ENCODE assay signal across 14 cellular contexts in the genomic region with DNA sequence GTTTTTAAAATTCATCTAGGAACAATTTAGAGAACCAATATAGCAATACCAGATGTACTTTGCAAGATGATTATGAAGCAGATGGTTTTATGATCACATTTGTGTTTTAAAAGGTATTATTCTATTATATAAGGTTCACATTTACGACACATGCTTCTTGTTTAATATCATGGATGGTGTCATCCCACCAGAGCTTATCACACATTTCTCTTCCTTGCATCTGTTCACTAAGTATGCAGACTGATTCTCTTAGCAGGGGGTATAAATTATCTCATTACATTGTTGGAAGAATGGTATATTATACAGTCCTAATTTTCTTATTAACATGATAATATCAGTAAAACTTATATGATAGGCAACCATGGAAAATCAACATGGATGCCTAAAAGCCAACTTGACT. TPM values are rescaled to one million over a fixed set of nuclear protein-coding genes. Genes with fewer than 3 reads are reported as not detected.
DNase-seq lines count a peak whose midpoint lies in the region; ATAC-seq and TF ChIP-seq lines count a peak whose summit lies in the region.
"Had no signal": no experiment of that assay in that cellular context is flagged by ENCODE, and none has a peak within 500 bp of the region (broad histone marks: within the 10 kb centered on the region; RNA-seq: fewer than 3 reads in every experiment).

No MANE protein-coding gene starts in this region.

- no peak overlapping the region for H3K4me3 Mint-ChIP-seq in naive thymus-derived CD4-positive, alpha-beta T cell
- H3K4me3 Mint-ChIP-seq: CD4-positive, alpha-beta memory T cell had no signal

- no peaks in the 10 kb centered on the region for H3K9me3 ChIP-seq in naive thymus-derived CD4-positive, alpha-beta T cell (ENCODE audit: control insufficient read depth in 2 of 3, low read length in 3 of 3)
- H3K9me3 ChIP-seq: HAP-1 had no signal

- H3K27me3 Mint-ChIP-seq in naive thymus-derived CD4-positive, alpha-beta T cell = peaks cover 0 to 33% (median 27%) of the 10 kb centered on the region in 5 donors

- DNase-seq in NCI-H524 (lab: John Stamatoyannopoulos, UW) (peak; percentile 9 to 68), NCI-H69 (lab: John Stamatoyannopoulos, UW) (peak; percentile 24), NOMO-1 (lab: John Stamatoyannopoulos, UW; ENCODE audit: unreplicated experiment in 2 of 2) (no peak)
- DNase-seq in activated CD4-positive, alpha-beta T cell treated with anti-CD3 and anti-CD28 coated beads for 1 hour = no peak
- DNase-seq in naive thymus-derived CD4-positive, alpha-beta T cell = no peak
- DNase-seq: C1 segment of cervical spinal cord; Calu3; CD4-positive, alpha-beta memory T cell; COR-L47; DMS153; DND-41; GOT3 had no signal

- H3K4me1 Mint-ChIP-seq in naive thymus-derived CD4-positive, alpha-beta T cell = no peaks in the 10 kb centered on the region

- H3K4me3 ChIP-seq in naive thymus-derived CD4-positive, alpha-beta T cell (ENCODE audit: low read length) = no peak overlapping the region
- H3K4me3 ChIP-seq: HAP-1 had no signal

- H3K27ac Mint-ChIP-seq in naive thymus-derived CD4-positive, alpha-beta T cell = no peak overlapping the region
- H3K27ac Mint-ChIP-seq: CD4-positive, alpha-beta memory T cell had no signal

- H3K4me1 ChIP-seq in naive thymus-derived CD4-positive, alpha-beta T cell (ENCODE audit: control insufficient read depth in 2 of 2, insufficient read depth in 2 of 2, low read length in 2 of 2) = no peaks in the 10 kb centered on the region
- H3K4me1 ChIP-seq: HAP-1 had no signal

- peaks cover 0 to 4% (median 0%) of the 10 kb centered on the region in 11 donors for H3K9me3 Mint-ChIP-seq in naive thymus-derived CD4-positive, alpha-beta T cell

- POLR2A ChIA-PET in naive thymus-derived CD4-positive, alpha-beta T cell (lab: Charles Lee) = interaction anchor here (0.5 kb wide), 1 partner anchor 1569 kb away, joined by 6 read pairs; no protein-coding TSS in a partner anchor

- H3K36me3 ChIP-seq in naive thymus-derived CD4-positive, alpha-beta T cell (ENCODE audit: control insufficient read depth in 2 of 3, insufficient read depth in 3 of 3, low read length in 3 of 3) = no peaks in the 10 kb centered on the region
- H3K36me3 ChIP-seq: HAP-1 had no signal

- H3K27me3 ChIP-seq in naive thymus-derived CD4-positive, alpha-beta T cell (ENCODE audit: control insufficient read depth in 2 of 2, insufficient read depth in 2 of 2, low read length in 2 of 2) = peaks cover 3 to 10% of the 10 kb centered on the region in 2 donors

- H3K27ac ChIP-seq in naive thymus-derived CD4-positive, alpha-beta T cell (ENCODE audit: low read depth, low read length) = no peak overlapping the region

- intact Hi-C loops in naive thymus-derived CD4-positive, alpha-beta T cell (cut with micrococcal nuclease) = no loop called here

- CTCF ChIA-PET in naive thymus-derived CD4-positive, alpha-beta T cell (lab: Charles Lee) = no interaction called here

- H3K36me3 Mint-ChIP-seq in naive thymus-derived CD4-positive, alpha-beta T cell = no peaks in the 10 kb centered on the region
- H3K36me3 Mint-ChIP-seq: CD4-positive, alpha-beta memory T cell had no signal

- no peak for ATAC-seq in SK-N-SH treated with all-trans-retinoic acid at 6 μM for 48 hours
- no peak for ATAC-seq in naive thymus-derived CD4-positive, alpha-beta T cell

TF ChIP-seq in SK-N-SH treated with all-trans-retinoic acid at 6 μM for 48 hours, 23 proteins besides CTCF, POLR2A, EP300 and RAD21:
- TF ChIP-seq TCF4 (CRISPR knock-in tag; IDR thresholded peaks at IDR 0.05; ENCODE audit: borderline replicate concordance) = peak; percentile 68
- TF ChIP-seq, protein P1, sequence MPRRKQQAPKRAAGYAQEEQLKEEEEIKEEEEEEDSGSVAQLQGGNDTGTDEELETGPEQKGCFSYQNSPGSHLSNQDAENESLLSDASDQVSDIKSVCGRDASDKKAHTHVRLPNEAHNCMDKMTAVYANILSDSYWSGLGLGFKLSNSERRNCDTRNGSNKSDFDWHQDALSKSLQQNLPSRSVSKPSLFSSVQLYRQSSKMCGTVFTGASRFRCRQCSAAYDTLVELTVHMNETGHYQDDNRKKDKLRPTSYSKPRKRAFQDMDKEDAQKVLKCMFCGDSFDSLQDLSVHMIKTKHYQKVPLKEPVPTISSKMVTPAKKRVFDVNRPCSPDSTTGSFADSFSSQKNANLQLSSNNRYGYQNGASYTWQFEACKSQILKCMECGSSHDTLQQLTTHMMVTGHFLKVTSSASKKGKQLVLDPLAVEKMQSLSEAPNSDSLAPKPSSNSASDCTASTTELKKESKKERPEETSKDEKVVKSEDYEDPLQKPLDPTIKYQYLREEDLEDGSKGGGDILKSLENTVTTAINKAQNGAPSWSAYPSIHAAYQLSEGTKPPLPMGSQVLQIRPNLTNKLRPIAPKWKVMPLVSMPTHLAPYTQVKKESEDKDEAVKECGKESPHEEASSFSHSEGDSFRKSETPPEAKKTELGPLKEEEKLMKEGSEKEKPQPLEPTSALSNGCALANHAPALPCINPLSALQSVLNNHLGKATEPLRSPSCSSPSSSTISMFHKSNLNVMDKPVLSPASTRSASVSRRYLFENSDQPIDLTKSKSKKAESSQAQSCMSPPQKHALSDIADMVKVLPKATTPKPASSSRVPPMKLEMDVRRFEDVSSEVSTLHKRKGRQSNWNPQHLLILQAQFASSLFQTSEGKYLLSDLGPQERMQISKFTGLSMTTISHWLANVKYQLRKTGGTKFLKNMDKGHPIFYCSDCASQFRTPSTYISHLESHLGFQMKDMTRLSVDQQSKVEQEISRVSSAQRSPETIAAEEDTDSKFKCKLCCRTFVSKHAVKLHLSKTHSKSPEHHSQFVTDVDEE (CRISPR knock-in tag; IDR thresholded peaks at IDR 0.05) = no peak
- TF ChIP-seq GLIS3 (CRISPR knock-in tag; IDR thresholded peaks at IDR 0.05) = no peak

RNA-seq across cellular contexts. Expression of a gene that starts 21.0 kb away (rescaled TPM):
- total RNA-seq in naive thymus-derived CD4-positive, alpha-beta T cell = 10 to 100 TPM in 3 of 5 experiments, 1 to 10 TPM in 2; 7.5 to 14.5 (median 11.8) TPM
- 10 to 100 TPM; 11.8 to 13.3 TPM for polyA plus RNA-seq in naive thymus-derived CD4-positive, alpha-beta T cell

Comparison
In these comparisons a context has a peak if more than half of its experiments do, and no peak if none do; other contexts are left out.
1. DNase-seq: peak in NCI-H524 (2 of 2) and NCI-H69 (single experiment); none in activated CD4-positive, alpha-beta T cell treated with anti-CD3 and anti-CD28 coated beads for 1 hour (single experiment), naive thymus-derived CD4-positive, alpha-beta T cell (0 of 9) and NOMO-1 (0 of 2).